ENCODE assay signal across 17 cellular contexts in the genomic region with DNA sequence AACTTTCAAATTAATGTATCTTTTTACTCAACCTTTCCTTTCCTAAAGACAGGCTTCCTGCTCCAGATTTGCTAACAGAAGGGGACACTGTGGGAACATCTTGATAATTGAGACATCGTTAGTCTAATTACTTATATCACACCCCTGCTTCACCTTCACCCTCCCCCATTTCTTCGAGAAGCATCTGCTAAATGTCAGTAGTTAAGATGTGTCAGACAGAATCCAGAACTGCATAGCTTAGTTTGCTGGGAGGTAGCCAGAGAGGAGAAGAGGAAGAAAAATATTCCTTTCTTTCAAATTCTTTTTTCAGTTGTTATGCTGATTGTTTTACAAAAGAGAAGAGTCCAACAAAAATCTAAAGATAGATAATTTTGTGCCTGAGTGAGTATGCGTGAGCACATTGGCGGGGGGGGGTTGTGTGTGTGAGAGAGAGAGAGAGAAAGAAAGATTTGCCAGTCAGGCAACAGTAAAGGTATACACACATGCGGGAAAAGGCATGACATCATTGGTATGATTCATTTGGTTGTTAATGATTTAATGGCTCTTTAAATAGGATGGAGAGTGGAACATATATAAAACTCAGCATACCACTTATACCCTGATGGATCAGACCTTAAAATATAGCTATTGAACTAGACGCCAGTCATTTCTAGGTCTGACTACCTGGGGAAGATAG.
DNase-seq lines count a peak whose midpoint lies in the region; ATAC-seq and TF ChIP-seq lines count a peak whose summit lies in the region.
"Had no signal": no experiment of that assay in that cellular context is flagged by ENCODE, and none has a peak within 500 bp of the region (broad histone marks: within the 10 kb centered on the region; RNA-seq: fewer than 3 reads in every experiment).

No MANE protein-coding gene starts in this region.

- H2BK12ac ChIP-seq in neuronal stem cell (ENCODE audit: low read length), result no peak overlapping the region

- H3K9me3 ChIP-seq in adipocyte (ENCODE audit: control insufficient read depth, low read length), result no peaks in the 10 kb centered on the region
- no peaks in the 10 kb centered on the region for H3K9me3 ChIP-seq in neuronal stem cell (replicated peaks in 1 of 2; ENCODE audit: control insufficient read depth in 2 of 2, insufficient read depth in 1 of 2, low read depth in 1 of 2, low read length in 2 of 2)
- no peaks in the 10 kb centered on the region for H3K9me3 ChIP-seq in PC-9 (ENCODE audit: insufficient read depth, low read depth)

- intact Hi-C loops in PC-9 (cut with micrococcal nuclease; ENCODE audit: unreplicated experiment), result no loop called here

- H2AK5ac ChIP-seq in neuronal stem cell (ENCODE audit: low read depth, low read length), result no peak overlapping the region

- TF ChIP-seq CTCF in foreskin keratinocyte (conservative IDR thresholded peaks at IDR 0.05) (no peak), PC-9 (conservative IDR thresholded peaks at IDR 0.05) (no peak)

- H3K27ac ChIP-seq in foreskin keratinocyte, result no peak overlapping the region
- no peak overlapping the region for H3K27ac ChIP-seq in neuronal stem cell (replicated peaks; ENCODE audit: low read length)
- H3K27ac ChIP-seq in PC-9, result no peak overlapping the region

- DNase-seq in H4 (ENCODE audit: low spot score) (peak; percentile 67), adipocyte (ENCODE audit: low read depth) (peak; percentile 58), foreskin keratinocyte (no peak), neuronal stem cell (ENCODE audit: low spot score) (no peak), NCI-H526 treated with DMSO at 0.1 percent for 48 hours (lab: John Stamatoyannopoulos, UW) (no peak), PC-9 (no peak)
- no peak for DNase-seq in stimulated activated naive CD4-positive, alpha-beta T cell (lab: John Stamatoyannopoulos, UW)
- DNase-seq in stimulated activated CD4-positive, alpha-beta T cell treated with anti-CD3 and anti-CD28 coated beads, Interleukin-1b, Interleukin-23, amount 100 ng/mL, for 48 hours, result no peak
- DNase-seq: activated B cell treated with CpG ODN at 0.5 μM for 24 hours; activated CD8-positive, alpha-beta memory T cell treated with anti-CD3 and anti-CD28 coated beads, Interleukin-2, amount 50 U/mL, for 48 hours; activated naive CD8-positive, alpha-beta T cell treated with anti-CD3 and anti-CD28 coated beads for 36 hours; CD4-positive, alpha-beta memory T cell; dermis blood vessel endothelial cell; foreskin melanocyte; MM.1S; naive thymus-derived CD8-positive, alpha-beta T cell had no signal

- no TSS peak for BruUV-seq in PC-9 (replicated peaks; lab: Mats Ljungman, UMichigan)

- H2BK15ac ChIP-seq in neuronal stem cell (ENCODE audit: low read length), result no peak overlapping the region

- no peak overlapping the region for H3K23ac ChIP-seq in neuronal stem cell (ENCODE audit: low read depth, low read length, poor library complexity)

- H3K27me3 ChIP-seq in adipocyte (replicated peaks; ENCODE audit: control insufficient read depth, insufficient read depth, low read length) (no peaks in the 10 kb centered on the region), foreskin keratinocyte (no peaks in the 10 kb centered on the region), neuronal stem cell (ENCODE audit: control insufficient read depth in 3 of 3, insufficient read depth in 3 of 3, low read depth in 1 of 3, low read length in 3 of 3) (no peaks in the 10 kb centered on the region), PC-9 (ENCODE audit: insufficient read depth, low read depth) (no peaks in the 10 kb centered on the region)

- peak overlapping the region; percentile 54 for H2AFZ ChIP-seq in neuronal stem cell (ENCODE audit: low read length)
- H2AFZ ChIP-seq in PC-9, result no peak overlapping the region

- WGBS in neuronal stem cell (ENCODE audit: extremely low coverage in 2 of 2, insufficient read length in 2 of 2, insufficient replicate concordance in 1 of 2), 2 donors, result no CpG with 5 or more reads among the region's 6 CpGs

- no peak overlapping the region for H3K14ac ChIP-seq in neuronal stem cell (ENCODE audit: low read length)

- ATAC-seq in foreskin keratinocyte, result peak; percentile 38
- ATAC-seq: HCT116; naive thymus-derived CD8-positive, alpha-beta T cell had no signal

- H2BK120ac ChIP-seq in neuronal stem cell (ENCODE audit: low read depth, low read length), result no peak overlapping the region

- H3K36me3 ChIP-seq in adipocyte (ENCODE audit: control insufficient read depth, insufficient read depth, low read length, severe bottlenecking), result no peaks in the 10 kb centered on the region
- H3K36me3 ChIP-seq in neuronal stem cell (replicated peaks in 1 of 2; ENCODE audit: control insufficient read depth in 2 of 2, insufficient read depth in 2 of 2, low read length in 2 of 2), result no peaks in the 10 kb centered on the region
- H3K36me3 ChIP-seq in PC-9 (ENCODE audit: low read depth), result no peaks in the 10 kb centered on the region

- H3K9me2 ChIP-seq in PC-9 (ENCODE audit: insufficient read depth), result no peaks in the 10 kb centered on the region

- no peak overlapping the region for H4K91ac ChIP-seq in neuronal stem cell (ENCODE audit: low read depth, low read length, poor library complexity)

- no peak overlapping the region for H4K8ac ChIP-seq in neuronal stem cell (ENCODE audit: low read depth, low read length)

- H3K4me1 ChIP-seq in adipocyte (ENCODE audit: control insufficient read depth, insufficient read depth, low read length) (peaks cover 8% of the 10 kb centered on the region), foreskin keratinocyte (no peaks in the 10 kb centered on the region), neuronal stem cell (ENCODE audit: control insufficient read depth in 2 of 2, insufficient read depth in 1 of 2, low read depth in 1 of 2, low read length in 2 of 2) (peaks cover 0 to 2% of the 10 kb centered on the region in 2 donors), PC-9 (replicated peaks; ENCODE audit: insufficient read depth) (no peaks in the 10 kb centered on the region)

- no peak overlapping the region for H3K4me3 ChIP-seq in adipocyte (ENCODE audit: low read length)
- no peak overlapping the region for H3K4me3 ChIP-seq in neuronal stem cell (ENCODE audit: low read length in 2 of 2)
- no peak overlapping the region for H3K4me3 ChIP-seq in PC-9

- no peaks in the 10 kb centered on the region for H3K79me2 ChIP-seq in PC-9 (ENCODE audit: low read depth)

- H3K4me2 ChIP-seq in neuronal stem cell (ENCODE audit: insufficient read depth, low read length, poor library complexity, severe bottlenecking) (no peak overlapping the region), PC-9 (no peak overlapping the region)

- no peaks in the 10 kb centered on the region for H3F3A ChIP-seq in PC-9 (ENCODE audit: insufficient read depth, low read depth)

- CTCF ChIA-PET in PC-9 (lab: Charles Lee), result no interaction called here

- no peak overlapping the region for H2BK5ac ChIP-seq in neuronal stem cell (ENCODE audit: low read length)

- H3K9ac ChIP-seq in adipocyte (ENCODE audit: low read length) (no peak overlapping the region), neuronal stem cell (ENCODE audit: low read depth, low read length, poor library complexity) (no peak overlapping the region)

- no peak overlapping the region for H3K18ac ChIP-seq in neuronal stem cell (ENCODE audit: low read length)

- no peak overlapping the region for H3K4ac ChIP-seq in neuronal stem cell (ENCODE audit: low read length)

- H4K20me1 ChIP-seq in PC-9 (ENCODE audit: insufficient read depth), result no peaks in the 10 kb centered on the region

- POLR2A ChIA-PET in PC-9 (lab: Charles Lee; ENCODE audit: unreplicated experiment), result no interaction called here

- H3K79me1 ChIP-seq in neuronal stem cell (ENCODE audit: low read depth, low read length), result no peaks in the 10 kb centered on the region

Comparison
In these comparisons a context has a peak if more than half of its experiments do, and no peak if none do; other contexts are left out.
1. DNase-seq: peak in H4 (single experiment) and adipocyte (single experiment); none in foreskin keratinocyte (0 of 2), neuronal stem cell (single experiment), NCI-H526 treated with DMSO at 0.1 percent for 48 hours (single experiment), stimulated activated naive CD4-positive, alpha-beta T cell (0 of 6), stimulated activated CD4-positive, alpha-beta T cell treated with anti-CD3 and anti-CD28 coated beads, Interleukin-1b, Interleukin-23, amount 100 ng/mL, for 48 hours (single experiment) and PC-9 (0 of 2).